ENCODE assay signal across 23 cellular contexts in the genomic region with DNA sequence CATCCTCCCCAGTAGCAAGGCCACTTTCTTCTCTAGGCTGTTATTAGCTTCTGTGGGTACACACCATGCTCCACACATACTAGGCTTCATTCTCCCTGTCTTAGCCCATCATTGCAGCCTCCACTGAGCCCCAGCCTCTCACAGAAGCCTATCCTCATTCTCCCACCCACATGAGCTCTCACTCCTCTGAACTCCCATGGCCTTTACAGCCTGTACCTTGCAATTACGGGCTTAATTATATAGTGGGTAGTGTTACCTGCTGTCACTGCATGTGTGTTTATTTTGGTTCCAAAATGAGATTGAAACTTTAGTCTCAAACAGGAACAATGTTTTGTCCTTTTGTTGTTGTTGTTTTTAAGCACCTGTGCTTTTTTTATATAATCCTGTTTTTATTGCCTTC.
DNase-seq lines count a peak whose midpoint lies in the region; ATAC-seq, FAIRE-seq and TF ChIP-seq lines count a peak whose summit lies in the region.
"Had no signal": no experiment of that assay in that cellular context is flagged by ENCODE, and none has a peak within 500 bp of the region (broad histone marks: within the 10 kb centered on the region; RNA-seq: fewer than 3 reads in every experiment).

No MANE protein-coding gene starts in this region.

- no peaks in the 10 kb centered on the region for H3K9me3 ChIP-seq in HEK293 (ENCODE audit: control insufficient read depth, insufficient read depth, low read depth, low read length)
- H3K9me3 ChIP-seq: SK-N-SH had no signal

- H3K4me3 ChIP-seq in HEK293 (ENCODE audit: low read depth, low read length), result no peak overlapping the region

- TF ChIP-seq CTCF in HEK293 (tag by site-specific recombination; IDR thresholded peaks at IDR 0.05), result no peak

- POLR2A ChIA-PET in HEK293 (lab: Yijun Ruan, JAX), result no interaction called here

- peak; percentile 76 for FAIRE-seq in islet of Langerhans (lab: Jason Lieb, UNC)
- FAIRE-seq: G401.6 had no signal

- ATAC-seq in GM21723 (IDR thresholded peaks at IDR 0.05; ENCODE audit: unreplicated experiment) (no peak), HG02973 (IDR thresholded peaks at IDR 0.05; ENCODE audit: unreplicated experiment) (no peak), GM21381 (IDR thresholded peaks at IDR 0.05; ENCODE audit: unreplicated experiment) (no peak)
- ATAC-seq: CD8-positive, alpha-beta T cell; Panc1 had no signal

- CTCF ChIA-PET in HEK293 (lab: Yijun Ruan, JAX), result interaction anchor here (21.6 kb wide), 1 partner anchor 462 kb away, joined by 512 read pairs; a partner anchor contains a TSS

- DNase-seq in NCI-H2081 (lab: John Stamatoyannopoulos, UW) (peak; percentile 22 to 47), NCI-H2081 treated with DMSO at 0.1 percent for 48 hours (lab: John Stamatoyannopoulos, UW) (no peak), NCI-H2227 (lab: John Stamatoyannopoulos, UW; ENCODE audit: unreplicated experiment) (peak; percentile 61)
- DNase-seq: 8988T; AML-193; C1 segment of cervical spinal cord; CD8-positive, alpha-beta T cell; GOT3; HCEC 1CT; Karpas-422; NCI-H1436 treated with DMSO at 0.1 percent for 48 hours; NCI-H2029 treated with DMSO at 0.1 percent for 48 hours; NCI-H226; NCI-H510A treated with DMSO at 0.1 percent for 48 hours; SIG-M5; SK-N-SH had no signal

- no peaks in the 10 kb centered on the region for H3K4me1 ChIP-seq in HEK293 (ENCODE audit: control insufficient read depth, insufficient read depth, low read length)

- no peak overlapping the region for H3K27ac ChIP-seq in HEK293 (ENCODE audit: extremely low read depth, low read depth, low read length)

- no peaks in the 10 kb centered on the region for H3K36me3 ChIP-seq in HEK293 (ENCODE audit: control insufficient read depth in 2 of 2, insufficient read depth in 1 of 2, low read length in 2 of 2)

TF ChIP-seq in HEK293, 187 proteins besides CTCF, POLR2A, EP300 and RAD21:
- TF ChIP-seq ZNF530 (tag by site-specific recombination; IDR thresholded peaks at IDR 0.05; ENCODE audit: low read depth) (no peak), ZNF76 (tag by site-specific recombination; IDR thresholded peaks at IDR 0.05; ENCODE audit: borderline replicate concordance, low read depth) (no peak), ZNF707 (tag by site-specific recombination; IDR thresholded peaks at IDR 0.05) (no peak), ZEB2 (tag by site-specific recombination; IDR thresholded peaks at IDR 0.05) (no peak), EGR2 (tag by site-specific recombination; IDR thresholded peaks at IDR 0.05; ENCODE audit: low read depth) (peak; percentile 56), SP7 (tag by site-specific recombination; IDR thresholded peaks at IDR 0.05) (peak; percentile 99), OVOL3 (tag by site-specific recombination; IDR thresholded peaks at IDR 0.05) (no peak), ZNF791 (tag by site-specific recombination; IDR thresholded peaks at IDR 0.05) (no peak), ZNF335 (tag by site-specific recombination; conservative IDR thresholded peaks at IDR 0.05) (no peak), ZSCAN30 (tag by site-specific recombination; IDR thresholded peaks at IDR 0.05) (no peak), ZNF404 (tag by site-specific recombination; IDR thresholded peaks at IDR 0.05) (no peak), ZFHX2 (tag by site-specific recombination; conservative IDR thresholded peaks at IDR 0.05) (peak; percentile 54), ZBTB48 (tag by site-specific recombination; IDR thresholded peaks at IDR 0.05) (no peak), SETDB1 (IDR thresholded peaks at IDR 0.05; ENCODE audit: insufficient read length, low read length) (no peak)
- TF ChIP-seq, protein P1, sequence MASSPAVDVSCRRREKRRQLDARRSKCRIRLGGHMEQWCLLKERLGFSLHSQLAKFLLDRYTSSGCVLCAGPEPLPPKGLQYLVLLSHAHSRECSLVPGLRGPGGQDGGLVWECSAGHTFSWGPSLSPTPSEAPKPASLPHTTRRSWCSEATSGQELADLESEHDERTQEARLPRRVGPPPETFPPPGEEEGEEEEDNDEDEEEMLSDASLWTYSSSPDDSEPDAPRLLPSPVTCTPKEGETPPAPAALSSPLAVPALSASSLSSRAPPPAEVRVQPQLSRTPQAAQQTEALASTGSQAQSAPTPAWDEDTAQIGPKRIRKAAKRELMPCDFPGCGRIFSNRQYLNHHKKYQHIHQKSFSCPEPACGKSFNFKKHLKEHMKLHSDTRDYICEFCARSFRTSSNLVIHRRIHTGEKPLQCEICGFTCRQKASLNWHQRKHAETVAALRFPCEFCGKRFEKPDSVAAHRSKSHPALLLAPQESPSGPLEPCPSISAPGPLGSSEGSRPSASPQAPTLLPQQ (tag by site-specific recombination; IDR thresholded peaks at IDR 0.05), result no peak
- TF ChIP-seq, protein P2, sequence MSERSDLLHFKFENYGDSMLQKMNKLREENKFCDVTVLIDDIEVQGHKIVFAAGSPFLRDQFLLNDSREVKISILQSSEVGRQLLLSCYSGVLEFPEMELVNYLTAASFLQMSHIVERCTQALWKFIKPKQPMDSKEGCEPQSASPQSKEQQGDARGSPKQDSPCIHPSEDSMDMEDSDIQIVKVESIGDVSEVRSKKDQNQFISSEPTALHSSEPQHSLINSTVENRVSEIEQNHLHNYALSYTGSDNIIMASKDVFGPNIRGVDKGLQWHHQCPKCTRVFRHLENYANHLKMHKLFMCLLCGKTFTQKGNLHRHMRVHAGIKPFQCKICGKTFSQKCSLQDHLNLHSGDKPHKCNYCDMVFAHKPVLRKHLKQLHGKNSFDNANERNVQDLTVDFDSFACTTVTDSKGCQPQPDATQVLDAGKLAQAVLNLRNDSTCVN (tag by site-specific recombination; optimal IDR thresholded peaks at IDR 0.05), result no peak
- TF ChIP-seq, protein P3, sequence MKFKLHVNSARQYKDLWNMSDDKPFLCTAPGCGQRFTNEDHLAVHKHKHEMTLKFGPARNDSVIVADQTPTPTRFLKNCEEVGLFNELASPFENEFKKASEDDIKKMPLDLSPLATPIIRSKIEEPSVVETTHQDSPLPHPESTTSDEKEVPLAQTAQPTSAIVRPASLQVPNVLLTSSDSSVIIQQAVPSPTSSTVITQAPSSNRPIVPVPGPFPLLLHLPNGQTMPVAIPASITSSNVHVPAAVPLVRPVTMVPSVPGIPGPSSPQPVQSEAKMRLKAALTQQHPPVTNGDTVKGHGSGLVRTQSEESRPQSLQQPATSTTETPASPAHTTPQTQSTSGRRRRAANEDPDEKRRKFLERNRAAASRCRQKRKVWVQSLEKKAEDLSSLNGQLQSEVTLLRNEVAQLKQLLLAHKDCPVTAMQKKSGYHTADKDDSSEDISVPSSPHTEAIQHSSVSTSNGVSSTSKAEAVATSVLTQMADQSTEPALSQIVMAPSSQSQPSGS (tag by site-specific recombination; IDR thresholded peaks at IDR 0.05; ENCODE audit: low read depth), result no peak
